ENCODE assay signal across 9 cellular contexts in the genomic region with DNA sequence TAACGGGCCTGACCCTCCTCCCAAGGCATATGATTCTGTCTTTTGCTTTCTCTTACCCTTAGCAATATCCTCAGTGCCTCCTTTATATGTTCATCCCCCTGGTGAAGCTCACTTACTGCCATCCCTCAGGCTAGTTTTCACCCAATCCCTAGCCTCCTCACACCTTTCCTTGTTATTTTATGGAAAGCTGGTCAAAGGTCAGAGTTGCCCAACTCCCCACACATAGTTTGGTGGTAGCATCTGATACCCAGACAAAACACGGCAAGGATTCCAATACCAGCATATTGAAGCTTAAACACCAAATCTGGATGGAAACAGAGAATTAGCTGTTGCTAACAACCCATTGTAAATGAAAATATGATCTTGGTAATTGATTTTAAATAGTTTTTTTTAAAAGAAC.
DNase-seq lines count a peak whose midpoint lies in the region; ATAC-seq, FAIRE-seq and TF ChIP-seq lines count a peak whose summit lies in the region.
"Had no signal": no experiment of that assay in that cellular context is flagged by ENCODE, and none has a peak within 500 bp of the region (broad histone marks: within the 10 kb centered on the region; RNA-seq: fewer than 3 reads in every experiment).

No MANE protein-coding gene starts in this region.

- TF ChIP-seq CTCF in hepatocyte (IDR thresholded peaks at IDR 0.05; ENCODE audit: poor library complexity) (no peak), WERI-Rb-1 (IDR thresholded peaks at IDR 0.05; ENCODE audit: low read depth, low read length) (no peak)

- H3K9me2 ChIP-seq in hepatocyte (replicated peaks; ENCODE audit: insufficient read depth): no peaks in the 10 kb centered on the region

- no peak for ATAC-seq in HG02642 (IDR thresholded peaks at IDR 0.05; ENCODE audit: poor library complexity, unreplicated experiment)

- H3K79me2 ChIP-seq in hepatocyte: no peaks in the 10 kb centered on the region

- peaks cover 85% of the 10 kb centered on the region for H3K36me3 Mint-ChIP-seq in activated naive CD8-positive, alpha-beta T cell treated with anti-CD3 and anti-CD28 coated beads for 36 hours

- H3K4me3 ChIP-seq in hepatocyte (no peak overlapping the region), small intestine (ENCODE audit: low read depth in 1 of 2, low read length in 2 of 2) (no peak overlapping the region), WERI-Rb-1 (ENCODE audit: low read depth, low read length) (no peak overlapping the region)

- H3K36me3 ChIP-seq in hepatocyte (replicated peaks; ENCODE audit: insufficient read depth, low read depth) (no peaks in the 10 kb centered on the region), small intestine (ENCODE audit: control insufficient read depth in 2 of 2, insufficient read depth in 2 of 2, low read length in 2 of 2) (no peaks in the 10 kb centered on the region), WERI-Rb-1 (no peaks in the 10 kb centered on the region)

- intact Hi-C loops in head of caudate nucleus (cut with DNase I): loop anchor here (10.0 kb wide), 1 partner anchor 93 kb away; no protein-coding TSS in a partner anchor

- no peak for DNase-seq in GM19239 (ENCODE audit: insufficient read length, low spot score)
- no peak for DNase-seq in activated naive CD8-positive, alpha-beta T cell treated with anti-CD3 and anti-CD28 coated beads for 36 hours
- DNase-seq in hepatocyte (ENCODE audit: low spot score): peak; percentile 30
- peak; percentile 29 for DNase-seq in small intestine
- no peak for DNase-seq in hippocampal formation (lab: John Stamatoyannopoulos, UW)
- DNase-seq in WERI-Rb-1: no peak
- no peak for DNase-seq in head of caudate nucleus
- DNase-seq: RPMI8226 had no signal

- H3K4me1 ChIP-seq in hepatocyte (ENCODE audit: insufficient read depth): peaks cover 19% of the 10 kb centered on the region
- H3K4me1 ChIP-seq in small intestine (ENCODE audit: control insufficient read depth in 2 of 2, insufficient read depth in 1 of 2, low read depth in 1 of 2, low read length in 1 of 2): no peaks in the 10 kb centered on the region

- H3K4me2 ChIP-seq in hepatocyte: peak overlapping the region; percentile 65

- H3K4me1 Mint-ChIP-seq in activated naive CD8-positive, alpha-beta T cell treated with anti-CD3 and anti-CD28 coated beads for 36 hours: peaks cover 65% of the 10 kb centered on the region

- peak overlapping the region; percentile 95 for H3K27ac Mint-ChIP-seq in activated naive CD8-positive, alpha-beta T cell treated with anti-CD3 and anti-CD28 coated beads for 36 hours

- H3K9me3 Mint-ChIP-seq in activated naive CD8-positive, alpha-beta T cell treated with anti-CD3 and anti-CD28 coated beads for 36 hours: peaks cover 19% of the 10 kb centered on the region

- no peaks in the 10 kb centered on the region for H4K20me1 ChIP-seq in hepatocyte (ENCODE audit: insufficient read depth, poor library complexity, severe bottlenecking)

- no peaks in the 10 kb centered on the region for H3K27me3 Mint-ChIP-seq in activated naive CD8-positive, alpha-beta T cell treated with anti-CD3 and anti-CD28 coated beads for 36 hours

- H3K27ac ChIP-seq in hepatocyte: peak overlapping the region; percentile 88
- peak overlapping the region in 1 of 2 donors; percentile 46 for H3K27ac ChIP-seq in small intestine (ENCODE audit: low read depth in 1 of 2, low read length in 1 of 2)
- H3K27ac ChIP-seq in WERI-Rb-1: no peak overlapping the region

- H3K9me3 ChIP-seq in hepatocyte (ENCODE audit: low read depth) (no peaks in the 10 kb centered on the region), small intestine (ENCODE audit: control insufficient read depth, low read depth) (no peaks in the 10 kb centered on the region), WERI-Rb-1 (ENCODE audit: severe bottlenecking) (no peaks in the 10 kb centered on the region)

- FAIRE-seq in GM19239 (lab: Jason Lieb, UNC) (peak; percentile 54), small intestine (lab: Jason Lieb, UNC) (no peak)

- H2AFZ ChIP-seq in hepatocyte: peak overlapping the region; percentile 6

- H3K27me3 ChIP-seq in hepatocyte (no peaks in the 10 kb centered on the region), small intestine (ENCODE audit: control insufficient read depth in 2 of 2, insufficient read depth in 2 of 2, low read length in 2 of 2) (no peaks in the 10 kb centered on the region), WERI-Rb-1 (ENCODE audit: insufficient read depth, low read depth, severe bottlenecking) (no peaks in the 10 kb centered on the region)

- 61% methylated on average over 2 of the region's 2 CpGs for WGBS in hepatocyte (ENCODE audit: low lambda C conversion rate, missing lambda C conversion rate)
- WGBS in small intestine, 3 donors: 65 to 69% (median 69%) methylated on average over 2 of the region's 2 CpGs

- no peak overlapping the region for H3K4me3 Mint-ChIP-seq in activated naive CD8-positive, alpha-beta T cell treated with anti-CD3 and anti-CD28 coated beads for 36 hours

Comparison
In these comparisons a context has a peak if more than half of its experiments do, and no peak if none do; other contexts are left out.
1. DNase-seq: peak in hepatocyte (single experiment) and small intestine (single experiment); none in GM19239 (single experiment), activated naive CD8-positive, alpha-beta T cell treated with anti-CD3 and anti-CD28 coated beads for 36 hours (single experiment), hippocampal formation (0 of 2), WERI-Rb-1 (single experiment) and head of caudate nucleus (0 of 42).